In the genomic region with DNA sequence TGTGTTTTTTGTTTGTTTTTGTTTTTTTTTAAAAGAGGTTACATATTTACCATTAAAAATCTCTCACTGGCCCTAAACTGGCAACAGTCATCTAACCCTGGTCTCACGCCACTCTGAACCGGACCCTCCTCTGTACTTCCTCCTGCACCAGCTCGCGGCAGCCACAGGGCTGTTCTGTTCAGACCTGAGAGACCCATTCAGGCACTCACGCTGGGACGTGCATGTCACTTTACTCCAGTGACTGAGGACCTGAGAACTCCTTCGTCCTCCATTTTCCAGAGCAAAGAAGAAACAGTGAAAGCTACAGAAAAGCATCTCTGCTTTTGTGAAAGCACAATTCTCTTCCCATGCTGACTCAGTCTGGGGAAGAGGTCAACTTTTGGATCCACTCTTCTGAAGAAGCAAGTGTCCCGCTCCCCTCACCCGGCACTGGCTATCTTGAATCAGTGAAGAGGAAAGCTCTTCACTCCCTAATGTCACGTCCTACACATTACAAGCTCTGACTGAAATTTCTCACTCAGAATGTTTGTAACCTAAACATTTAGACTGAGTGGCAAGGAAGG, we compare ENCODE assay signal across 2 cellular contexts.
TF ChIP-seq lines count a peak whose summit lies in the region.

No MANE protein-coding gene starts in this region.

TF ChIP-seq in liver, 16 proteins besides CTCF, POLR2A, EP300 and RAD21:
- no peak for TF ChIP-seq HNF4G (IDR thresholded peaks at IDR 0.05)
- TF ChIP-seq HNF4A (conservative IDR thresholded peaks at IDR 0.05) = no peak
- TF ChIP-seq SP1 (IDR thresholded peaks at IDR 0.05) = no peak
- no peak for TF ChIP-seq FOXA1 (IDR thresholded peaks at IDR 0.05)
- no peak for TF ChIP-seq YY1 (IDR thresholded peaks at IDR 0.05)
- TF ChIP-seq, protein P1, sequence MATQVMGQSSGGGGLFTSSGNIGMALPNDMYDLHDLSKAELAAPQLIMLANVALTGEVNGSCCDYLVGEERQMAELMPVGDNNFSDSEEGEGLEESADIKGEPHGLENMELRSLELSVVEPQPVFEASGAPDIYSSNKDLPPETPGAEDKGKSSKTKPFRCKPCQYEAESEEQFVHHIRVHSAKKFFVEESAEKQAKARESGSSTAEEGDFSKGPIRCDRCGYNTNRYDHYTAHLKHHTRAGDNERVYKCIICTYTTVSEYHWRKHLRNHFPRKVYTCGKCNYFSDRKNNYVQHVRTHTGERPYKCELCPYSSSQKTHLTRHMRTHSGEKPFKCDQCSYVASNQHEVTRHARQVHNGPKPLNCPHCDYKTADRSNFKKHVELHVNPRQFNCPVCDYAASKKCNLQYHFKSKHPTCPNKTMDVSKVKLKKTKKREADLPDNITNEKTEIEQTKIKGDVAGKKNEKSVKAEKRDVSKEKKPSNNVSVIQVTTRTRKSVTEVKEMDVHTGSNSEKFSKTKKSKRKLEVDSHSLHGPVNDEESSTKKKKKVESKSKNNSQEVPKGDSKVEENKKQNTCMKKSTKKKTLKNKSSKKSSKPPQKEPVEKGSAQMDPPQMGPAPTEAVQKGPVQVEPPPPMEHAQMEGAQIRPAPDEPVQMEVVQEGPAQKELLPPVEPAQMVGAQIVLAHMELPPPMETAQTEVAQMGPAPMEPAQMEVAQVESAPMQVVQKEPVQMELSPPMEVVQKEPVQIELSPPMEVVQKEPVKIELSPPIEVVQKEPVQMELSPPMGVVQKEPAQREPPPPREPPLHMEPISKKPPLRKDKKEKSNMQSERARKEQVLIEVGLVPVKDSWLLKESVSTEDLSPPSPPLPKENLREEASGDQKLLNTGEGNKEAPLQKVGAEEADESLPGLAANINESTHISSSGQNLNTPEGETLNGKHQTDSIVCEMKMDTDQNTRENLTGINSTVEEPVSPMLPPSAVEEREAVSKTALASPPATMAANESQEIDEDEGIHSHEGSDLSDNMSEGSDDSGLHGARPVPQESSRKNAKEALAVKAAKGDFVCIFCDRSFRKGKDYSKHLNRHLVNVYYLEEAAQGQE (IDR thresholded peaks at IDR 0.05) = no peak
- TF ChIP-seq, protein P2, sequence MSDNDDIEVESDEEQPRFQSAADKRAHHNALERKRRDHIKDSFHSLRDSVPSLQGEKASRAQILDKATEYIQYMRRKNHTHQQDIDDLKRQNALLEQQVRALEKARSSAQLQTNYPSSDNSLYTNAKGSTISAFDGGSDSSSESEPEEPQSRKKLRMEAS (IDR thresholded peaks at IDR 0.05) = no peak
- no peak for TF ChIP-seq EGR1 (IDR thresholded peaks at IDR 0.05; ENCODE audit: low read depth in 2 of 2)
- TF ChIP-seq, protein P3, sequence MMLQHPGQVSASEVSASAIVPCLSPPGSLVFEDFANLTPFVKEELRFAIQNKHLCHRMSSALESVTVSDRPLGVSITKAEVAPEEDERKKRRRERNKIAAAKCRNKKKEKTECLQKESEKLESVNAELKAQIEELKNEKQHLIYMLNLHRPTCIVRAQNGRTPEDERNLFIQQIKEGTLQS (IDR thresholded peaks at IDR 0.05) = no peak
- TF ChIP-seq, protein P4, sequence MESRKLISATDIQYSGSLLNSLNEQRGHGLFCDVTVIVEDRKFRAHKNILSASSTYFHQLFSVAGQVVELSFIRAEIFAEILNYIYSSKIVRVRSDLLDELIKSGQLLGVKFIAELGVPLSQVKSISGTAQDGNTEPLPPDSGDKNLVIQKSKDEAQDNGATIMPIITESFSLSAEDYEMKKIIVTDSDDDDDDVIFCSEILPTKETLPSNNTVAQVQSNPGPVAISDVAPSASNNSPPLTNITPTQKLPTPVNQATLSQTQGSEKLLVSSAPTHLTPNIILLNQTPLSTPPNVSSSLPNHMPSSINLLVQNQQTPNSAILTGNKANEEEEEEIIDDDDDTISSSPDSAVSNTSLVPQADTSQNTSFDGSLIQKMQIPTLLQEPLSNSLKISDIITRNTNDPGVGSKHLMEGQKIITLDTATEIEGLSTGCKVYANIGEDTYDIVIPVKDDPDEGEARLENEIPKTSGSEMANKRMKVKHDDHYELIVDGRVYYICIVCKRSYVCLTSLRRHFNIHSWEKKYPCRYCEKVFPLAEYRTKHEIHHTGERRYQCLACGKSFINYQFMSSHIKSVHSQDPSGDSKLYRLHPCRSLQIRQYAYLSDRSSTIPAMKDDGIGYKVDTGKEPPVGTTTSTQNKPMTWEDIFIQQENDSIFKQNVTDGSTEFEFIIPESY (IDR thresholded peaks at IDR 0.05) = no peak
- TF ChIP-seq NR2F2 (IDR thresholded peaks at IDR 0.05) = no peak
- no peak for TF ChIP-seq TAF1 (conservative IDR thresholded peaks at IDR 0.05)
- no peak for TF ChIP-seq GABPA (IDR thresholded peaks at IDR 0.05 in 1 of 2, conservative IDR thresholded peaks at IDR 0.05 in 1 of 2)
- no peak for TF ChIP-seq FOXA2 (IDR thresholded peaks at IDR 0.05)
- no peak for TF ChIP-seq JUND (IDR thresholded peaks at IDR 0.05)
- no peak for TF ChIP-seq RXRA (IDR thresholded peaks at IDR 0.05)

TF ChIP-seq in HepG2, 621 proteins besides CTCF, POLR2A, EP300 and RAD21:
- TF ChIP-seq FOSL1 (CRISPR knock-in tag; IDR thresholded peaks at IDR 0.05; ENCODE audit: borderline replicate concordance) (no peak), ZNF549 (CRISPR knock-in tag; IDR thresholded peaks at IDR 0.05) (no peak), ZNF274 (CRISPR knock-in tag; IDR thresholded peaks at IDR 0.05) (no peak), ARNT (IDR thresholded peaks at IDR 0.05) (no peak), RXRB (CRISPR knock-in tag; IDR thresholded peaks at IDR 0.05; ENCODE audit: borderline replicate concordance) (no peak), RNF2 (conservative IDR thresholded peaks at IDR 0.05; ENCODE audit: low read depth) (no peak), ZNF441 (CRISPR knock-in tag; IDR thresholded peaks at IDR 0.05; ENCODE audit: borderline replicate concordance) (no peak)
- TF ChIP-seq, protein P5, sequence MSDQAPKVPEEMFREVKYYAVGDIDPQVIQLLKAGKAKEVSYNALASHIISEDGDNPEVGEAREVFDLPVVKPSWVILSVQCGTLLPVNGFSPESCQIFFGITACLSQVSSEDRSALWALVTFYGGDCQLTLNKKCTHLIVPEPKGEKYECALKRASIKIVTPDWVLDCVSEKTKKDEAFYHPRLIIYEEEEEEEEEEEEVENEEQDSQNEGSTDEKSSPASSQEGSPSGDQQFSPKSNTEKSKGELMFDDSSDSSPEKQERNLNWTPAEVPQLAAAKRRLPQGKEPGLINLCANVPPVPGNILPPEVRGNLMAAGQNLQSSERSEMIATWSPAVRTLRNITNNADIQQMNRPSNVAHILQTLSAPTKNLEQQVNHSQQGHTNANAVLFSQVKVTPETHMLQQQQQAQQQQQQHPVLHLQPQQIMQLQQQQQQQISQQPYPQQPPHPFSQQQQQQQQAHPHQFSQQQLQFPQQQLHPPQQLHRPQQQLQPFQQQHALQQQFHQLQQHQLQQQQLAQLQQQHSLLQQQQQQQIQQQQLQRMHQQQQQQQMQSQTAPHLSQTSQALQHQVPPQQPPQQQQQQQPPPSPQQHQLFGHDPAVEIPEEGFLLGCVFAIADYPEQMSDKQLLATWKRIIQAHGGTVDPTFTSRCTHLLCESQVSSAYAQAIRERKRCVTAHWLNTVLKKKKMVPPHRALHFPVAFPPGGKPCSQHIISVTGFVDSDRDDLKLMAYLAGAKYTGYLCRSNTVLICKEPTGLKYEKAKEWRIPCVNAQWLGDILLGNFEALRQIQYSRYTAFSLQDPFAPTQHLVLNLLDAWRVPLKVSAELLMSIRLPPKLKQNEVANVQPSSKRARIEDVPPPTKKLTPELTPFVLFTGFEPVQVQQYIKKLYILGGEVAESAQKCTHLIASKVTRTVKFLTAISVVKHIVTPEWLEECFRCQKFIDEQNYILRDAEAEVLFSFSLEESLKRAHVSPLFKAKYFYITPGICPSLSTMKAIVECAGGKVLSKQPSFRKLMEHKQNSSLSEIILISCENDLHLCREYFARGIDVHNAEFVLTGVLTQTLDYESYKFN (CRISPR knock-in tag; conservative IDR thresholded peaks at IDR 0.05) = no peak
- TF ChIP-seq, protein P6, sequence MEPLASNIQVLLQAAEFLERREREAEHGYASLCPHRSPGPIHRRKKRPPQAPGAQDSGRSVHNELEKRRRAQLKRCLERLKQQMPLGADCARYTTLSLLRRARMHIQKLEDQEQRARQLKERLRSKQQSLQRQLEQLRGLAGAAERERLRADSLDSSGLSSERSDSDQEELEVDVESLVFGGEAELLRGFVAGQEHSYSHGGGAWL (CRISPR knock-in tag; IDR thresholded peaks at IDR 0.05) = no peak
- TF ChIP-seq, protein P7, sequence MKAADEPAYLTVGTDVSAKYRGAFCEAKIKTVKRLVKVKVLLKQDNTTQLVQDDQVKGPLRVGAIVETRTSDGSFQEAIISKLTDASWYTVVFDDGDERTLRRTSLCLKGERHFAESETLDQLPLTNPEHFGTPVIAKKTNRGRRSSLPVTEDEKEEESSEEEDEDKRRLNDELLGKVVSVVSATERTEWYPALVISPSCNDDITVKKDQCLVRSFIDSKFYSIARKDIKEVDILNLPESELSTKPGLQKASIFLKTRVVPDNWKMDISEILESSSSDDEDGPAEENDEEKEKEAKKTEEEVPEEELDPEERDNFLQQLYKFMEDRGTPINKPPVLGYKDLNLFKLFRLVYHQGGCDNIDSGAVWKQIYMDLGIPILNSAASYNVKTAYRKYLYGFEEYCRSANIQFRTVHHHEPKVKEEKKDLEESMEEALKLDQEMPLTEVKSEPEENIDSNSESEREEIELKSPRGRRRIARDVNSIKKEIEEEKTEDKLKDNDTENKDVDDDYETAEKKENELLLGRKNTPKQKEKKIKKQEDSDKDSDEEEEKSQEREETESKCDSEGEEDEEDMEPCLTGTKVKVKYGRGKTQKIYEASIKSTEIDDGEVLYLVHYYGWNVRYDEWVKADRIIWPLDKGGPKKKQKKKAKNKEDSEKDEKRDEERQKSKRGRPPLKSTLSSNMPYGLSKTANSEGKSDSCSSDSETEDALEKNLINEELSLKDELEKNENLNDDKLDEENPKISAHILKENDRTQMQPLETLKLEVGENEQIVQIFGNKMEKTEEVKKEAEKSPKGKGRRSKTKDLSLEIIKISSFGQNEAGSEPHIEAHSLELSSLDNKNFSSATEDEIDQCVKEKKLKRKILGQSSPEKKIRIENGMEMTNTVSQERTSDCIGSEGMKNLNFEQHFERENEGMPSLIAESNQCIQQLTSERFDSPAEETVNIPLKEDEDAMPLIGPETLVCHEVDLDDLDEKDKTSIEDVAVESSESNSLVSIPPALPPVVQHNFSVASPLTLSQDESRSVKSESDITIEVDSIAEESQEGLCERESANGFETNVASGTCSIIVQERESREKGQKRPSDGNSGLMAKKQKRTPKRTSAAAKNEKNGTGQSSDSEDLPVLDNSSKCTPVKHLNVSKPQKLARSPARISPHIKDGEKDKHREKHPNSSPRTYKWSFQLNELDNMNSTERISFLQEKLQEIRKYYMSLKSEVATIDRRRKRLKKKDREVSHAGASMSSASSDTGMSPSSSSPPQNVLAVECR (CRISPR knock-in tag; IDR thresholded peaks at IDR 0.05; ENCODE audit: borderline replicate concordance) = no peak
- TF ChIP-seq, protein P8, sequence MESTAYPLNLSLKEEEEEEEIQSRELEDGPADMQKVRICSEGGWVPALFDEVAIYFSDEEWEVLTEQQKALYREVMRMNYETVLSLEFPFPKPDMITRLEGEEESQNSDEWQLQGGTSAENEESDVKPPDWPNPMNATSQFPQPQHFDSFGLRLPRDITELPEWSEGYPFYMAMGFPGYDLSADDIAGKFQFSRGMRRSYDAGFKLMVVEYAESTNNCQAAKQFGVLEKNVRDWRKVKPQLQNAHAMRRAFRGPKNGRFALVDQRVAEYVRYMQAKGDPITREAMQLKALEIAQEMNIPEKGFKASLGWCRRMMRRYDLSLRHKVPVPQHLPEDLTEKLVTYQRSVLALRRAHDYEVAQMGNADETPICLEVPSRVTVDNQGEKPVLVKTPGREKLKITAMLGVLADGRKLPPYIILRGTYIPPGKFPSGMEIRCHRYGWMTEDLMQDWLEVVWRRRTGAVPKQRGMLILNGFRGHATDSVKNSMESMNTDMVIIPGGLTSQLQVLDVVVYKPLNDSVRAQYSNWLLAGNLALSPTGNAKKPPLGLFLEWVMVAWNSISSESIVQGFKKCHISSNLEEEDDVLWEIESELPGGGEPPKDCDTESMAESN (CRISPR knock-in tag; conservative IDR thresholded peaks at IDR 0.05) = no peak
